25 cellular contexts compared by ENCODE assay signal in genomic region chr10:132455441-132455971, GRCh38. TPM values are rescaled to one million over a fixed set of nuclear protein-coding genes. Genes with fewer than 3 reads are reported as not detected.
DNase-seq lines count a peak whose midpoint lies in the region; ATAC-seq and TF ChIP-seq lines count a peak whose summit lies in the region.
"Had no signal": no experiment of that assay in that cellular context is flagged by ENCODE, and none has a peak within 500 bp of the region (broad histone marks: within the 10 kb centered on the region; RNA-seq: fewer than 3 reads in every experiment).

No MANE protein-coding gene starts in this region.

- H3F3A ChIP-seq in neural progenitor cell (ENCODE audit: low read depth): peaks cover 7% of the 10 kb centered on the region

- H3K27me3 ChIP-seq in heart left ventricle: peaks cover 0 to 10% (median 0%) of the 10 kb centered on the region in 9 donors
- H3K27me3 ChIP-seq in neural progenitor cell: peaks cover 32% of the 10 kb centered on the region
- H3K27me3 ChIP-seq in A673 (replicated peaks; ENCODE audit: insufficient read depth, low read depth, low read length, poor library complexity): no peaks in the 10 kb centered on the region
- H3K27me3 ChIP-seq: MG63 had no signal

- H3K27ac Mint-ChIP-seq in glutamatergic neuron (ENCODE audit: unreplicated experiment) (no peak overlapping the region), neural progenitor cell (no peak overlapping the region)

- H3K4me1 ChIP-seq in heart left ventricle: peaks cover 0 to 23% (median 14%) of the 10 kb centered on the region in 12 donors
- no peaks in the 10 kb centered on the region for H3K4me1 ChIP-seq in neural progenitor cell
- peaks cover 8% of the 10 kb centered on the region for H3K4me1 ChIP-seq in A673 (ENCODE audit: insufficient read depth, low read length, poor library complexity, severe bottlenecking)

- peaks cover 4% of the 10 kb centered on the region for H4K20me1 ChIP-seq in neural progenitor cell (ENCODE audit: low read depth)

- H3K36me3 ChIP-seq in heart left ventricle: no peaks in the 10 kb centered on the region
- no peaks in the 10 kb centered on the region for H3K36me3 ChIP-seq in neural progenitor cell
- no peaks in the 10 kb centered on the region for H3K36me3 ChIP-seq in A673 (ENCODE audit: insufficient read depth, low read length, poor library complexity, severe bottlenecking)
- H3K36me3 ChIP-seq: MG63, SJSA1 had no signal

- POLR2A ChIA-PET in A673 (lab: Charles Lee; ENCODE audit: low non-redundant PET): no interaction called here

- H3K9ac ChIP-seq in neural progenitor cell: no peak overlapping the region

- no peaks in the 10 kb centered on the region for H3K4me1 Mint-ChIP-seq in glutamatergic neuron (ENCODE audit: low read depth, unreplicated experiment)
- peaks cover 4% of the 10 kb centered on the region for H3K4me1 Mint-ChIP-seq in neural progenitor cell

- H3K36me3 Mint-ChIP-seq in glutamatergic neuron (ENCODE audit: unreplicated experiment) (no peaks in the 10 kb centered on the region), neural progenitor cell (no peaks in the 10 kb centered on the region)

- no peak overlapping the region for H3K27ac ChIP-seq in heart left ventricle
- no peak overlapping the region for H3K27ac ChIP-seq in neural progenitor cell
- no peak overlapping the region for H3K27ac ChIP-seq in A673 (ENCODE audit: low read depth, low read length, poor library complexity, severe bottlenecking)
- H3K27ac ChIP-seq: SJSA1 had no signal

- H3K9me3 Mint-ChIP-seq in glutamatergic neuron (ENCODE audit: unreplicated experiment) (peaks cover 3% of the 10 kb centered on the region), neural progenitor cell (no peaks in the 10 kb centered on the region)

- CTCF ChIA-PET in A673 (lab: Charles Lee): no interaction called here

- TF ChIP-seq CTCF in heart left ventricle (IDR thresholded peaks at IDR 0.05) (no peak), glutamatergic neuron (IDR thresholded peaks at IDR 0.05; ENCODE audit: partially characterized antibody, unreplicated experiment) (no peak), neural progenitor cell (IDR thresholded peaks at IDR 0.05) (no peak), A673 (conservative IDR thresholded peaks at IDR 0.05; ENCODE audit: low read depth, low read length) (no peak)

- WGBS in heart left ventricle, 4 donors: 82 to 95% (median 89%) methylated on average over 15 to 19 of the region's 19 CpGs

- no peak for ATAC-seq in heart left ventricle
- no peak for ATAC-seq in HG02610 (IDR thresholded peaks at IDR 0.05; ENCODE audit: unreplicated experiment)
- no peak for ATAC-seq in GM18873 (IDR thresholded peaks at IDR 0.05; ENCODE audit: low FRiP score, unreplicated experiment)
- ATAC-seq: PC-3, Right ventricle myocardium inferior had no signal

- H3K4me2 ChIP-seq in neural progenitor cell: no peak overlapping the region

- H3K9me3 ChIP-seq in heart left ventricle (no peaks in the 10 kb centered on the region), neural progenitor cell (ENCODE audit: low read depth) (no peaks in the 10 kb centered on the region), A673 (ENCODE audit: low read depth, low read length, poor library complexity, severe bottlenecking) (no peaks in the 10 kb centered on the region)
- H3K9me3 ChIP-seq: MG63, SJSA1 had no signal

- DNase-seq in heart left ventricle (peak in 3 of 5 donors; percentile 24 to 60 (median 25)), cardiac septum (ENCODE audit: low spot score) (no peak), glutamatergic neuron (peak; percentile 12), neural progenitor cell (ENCODE audit: low spot score) (no peak), A673 (ENCODE audit: low spot score) (no peak)
- DNase-seq: 8988T; Calu3; DMS79 treated with DMSO at 0.1 percent for 48 hours; GF-D8; IMR-90; KG1; MG63; NCI-H1105 treated with DMSO at 0.1 percent for 48 hours; NCI-H146; NCI-H1930; NCI-H2107; NCI-H446; NCI-H526; NCI-H82; NK-92 treated with Interleukin-12 subunit alpha and Interleukin-12 subunit beta, amount 100 ng/mL, for 24 hours; PC-3 had no signal

- TF ChIP-seq POLR2A in heart left ventricle (IDR thresholded peaks at IDR 0.05): no peak

- H3K27me3 Mint-ChIP-seq in glutamatergic neuron (ENCODE audit: unreplicated experiment): peaks cover 5% of the 10 kb centered on the region
- peaks cover 10% of the 10 kb centered on the region for H3K27me3 Mint-ChIP-seq in neural progenitor cell (ENCODE audit: insufficient read depth, low read depth)

- H3K4me3 Mint-ChIP-seq in glutamatergic neuron (ENCODE audit: unreplicated experiment) (no peak overlapping the region), neural progenitor cell (peak overlapping the region; percentile 53)

- no peaks in the 10 kb centered on the region for H3K79me2 ChIP-seq in neural progenitor cell (ENCODE audit: low read depth)

- intact Hi-C loops in heart left ventricle (cut with DNase I) (loop anchor here in 4 of 10 donors (5.0 to 10.0 kb wide), 3 partner anchors 122 to 669 kb away; no protein-coding TSS in a partner anchor), cardiac septum (cut with DNase I) (no loop called here), A673 (cut with micrococcal nuclease; ENCODE audit: unreplicated experiment) (no loop called here)

- H2AFZ ChIP-seq in neural progenitor cell (replicated peaks): no peak overlapping the region

- no TSS peak for BruUV-seq in A673 (replicated peaks; lab: Mats Ljungman, UMichigan)

- H3K4me3 ChIP-seq in heart left ventricle (no peak overlapping the region), neural progenitor cell (no peak overlapping the region), A673 (ENCODE audit: low read depth, low read length, poor library complexity, severe bottlenecking) (no peak overlapping the region)
- H3K4me3 ChIP-seq: MG63, SJSA1 had no signal

RNA-seq across cellular contexts. Expression of gene PWWP2B, which starts 58.5 kb away (rescaled TPM):
- total RNA-seq in heart left ventricle: 10 to 100 TPM; 10.5 to 23.5 (median 15.3) TPM
- polyA plus RNA-seq in heart left ventricle: 10 to 100 TPM; 13.8 to 19.7 TPM
- total RNA-seq in cardiac septum: 14.3 TPM
- total RNA-seq in glutamatergic neuron (ENCODE audit: unreplicated experiment): 49.4 TPM
- 0.34 and 1.5 TPM in 2 replicates for total RNA-seq in neural progenitor cell (ENCODE audit: low replicate concordance)
- 18.6 and 21.2 TPM in 2 replicates for total RNA-seq in A673 (2021)

Comparison
In these comparisons a context has a peak if more than half of its experiments do, and no peak if none do; other contexts are left out.
1. DNase-seq: peak in heart left ventricle (3 of 5) and glutamatergic neuron (single experiment); none in cardiac septum (single experiment), neural progenitor cell (single experiment) and A673 (single experiment).